ENCODE assay signal across 8 cellular contexts in the genomic region with DNA sequence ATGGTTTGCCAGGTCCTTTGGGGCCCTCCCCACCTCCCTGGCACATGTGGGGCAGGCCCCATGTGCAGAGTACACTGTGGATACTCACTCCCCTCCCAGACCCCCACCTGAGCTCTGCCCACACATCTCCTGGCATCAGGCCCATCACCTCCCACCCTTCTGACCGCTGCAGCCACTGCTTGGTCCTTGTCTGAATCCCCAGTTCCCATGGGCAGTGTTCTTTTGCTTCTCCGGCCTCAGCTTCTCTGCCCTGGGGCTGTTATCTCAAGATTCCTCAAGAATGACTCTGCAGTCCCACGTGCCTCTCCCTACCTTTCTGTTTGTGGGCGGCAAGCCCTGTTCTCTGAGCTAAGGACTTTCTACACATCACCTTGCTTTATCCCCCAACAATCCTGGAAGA.
DNase-seq lines count a peak whose midpoint lies in the region; ATAC-seq and TF ChIP-seq lines count a peak whose summit lies in the region.

No MANE protein-coding gene starts in this region.

- POLR2A ChIA-PET in Caco-2 (lab: Charles Lee), result interaction anchor here (1.1 kb wide), 1 partner anchor 10 kb away, joined by 3 read pairs; no protein-coding TSS in a partner anchor

- CTCF ChIA-PET in Caco-2 (lab: Charles Lee) (no interaction called here), mammary epithelial cell (lab: Charles Lee; ENCODE audit: low non-redundant PET) (no interaction called here)

- in situ Hi-C loops in mammary epithelial cell (cut with MboI; ENCODE audit: low sequenced_read_pairs in 2 of 2), result loop anchor here in 1 of 2 donors (25.0 kb wide), 1 partner anchor 115 kb away; no protein-coding TSS in a partner anchor

- H3K9ac ChIP-seq in OCI-LY3 (ENCODE audit: low read length) (peak overlapping the region; percentile 72), mammary epithelial cell (ENCODE audit: insufficient read depth, low read length) (peak overlapping the region; percentile 44)

- no peak overlapping the region for H3K4me3 ChIP-seq in Caco-2 (ENCODE audit: low read depth, low read length)
- H3K4me3 ChIP-seq in OCI-LY3 (ENCODE audit: low read length), result no peak overlapping the region
- H3K4me3 ChIP-seq in mammary epithelial cell (replicated peaks in 1 of 3; ENCODE audit: insufficient read depth in 1 of 3, low read depth in 2 of 3, low read length in 3 of 3), result no peak overlapping the region

- H3K4me2 ChIP-seq in OCI-LY3 (ENCODE audit: low read length), result peak overlapping the region; percentile 65; the same call in 1 of the 2 replicates
- peak overlapping the region; percentile 67 for H3K4me2 ChIP-seq in mammary epithelial cell (ENCODE audit: insufficient read depth, low read depth, low read length)

- H3K4me1 ChIP-seq in Caco-2 (peaks cover 11% of the 10 kb centered on the region), OCI-LY3 (ENCODE audit: low read length) (peaks cover 74% of the 10 kb centered on the region), mammary epithelial cell (ENCODE audit: insufficient read depth, low read length) (peaks cover 43% of the 10 kb centered on the region)

- TF ChIP-seq CTCF in Caco-2 (IDR thresholded peaks at IDR 0.05; ENCODE audit: insufficient read depth in 1 of 2, low read depth in 1 of 2, low read length in 1 of 2, severe bottlenecking in 1 of 2, unreplicated experiment in 1 of 2) (no peak), OCI-LY3 (IDR thresholded peaks at IDR 0.05; ENCODE audit: low read depth, low read length) (no peak), mammary epithelial cell (conservative IDR thresholded peaks at IDR 0.05 in 1 of 2, IDR thresholded peaks at IDR 0.05 in 1 of 2; ENCODE audit: extremely low read depth in 1 of 2, insufficient read depth in 1 of 2, low read depth in 1 of 2, low read length in 2 of 2) (no peak), natural killer cell (IDR thresholded peaks at IDR 0.05) (no peak)

- dilution Hi-C loops in mammary epithelial cell (cut with HindIII; ENCODE audit: low sequenced_read_pairs), result no loop called here

- H3K9me3 ChIP-seq in Caco-2 (no peaks in the 10 kb centered on the region), OCI-LY3 (ENCODE audit: insufficient read depth, low read length) (no peaks in the 10 kb centered on the region), mammary epithelial cell (replicated peaks; ENCODE audit: insufficient read depth, low read length) (no peaks in the 10 kb centered on the region)

- H4K20me1 ChIP-seq in OCI-LY3 (ENCODE audit: insufficient read depth, low read length) (no peaks in the 10 kb centered on the region), mammary epithelial cell (ENCODE audit: insufficient read depth, low read length) (no peaks in the 10 kb centered on the region)

- BruUV-seq in Caco-2 (replicated peaks; lab: Mats Ljungman, UMichigan), result no TSS peak
- BruUV-seq in mammary epithelial cell (replicated peaks; lab: Mats Ljungman, UMichigan), result no TSS peak

- no peak for ATAC-seq in natural killer cell

- intact Hi-C loops in Caco-2 (cut with micrococcal nuclease; ENCODE audit: unreplicated experiment), result no loop called here
- intact Hi-C loops in mammary epithelial cell (cut with micrococcal nuclease), result no loop called here
- intact Hi-C loops in natural killer cell (cut with micrococcal nuclease), result no loop called here

- H3K4me1 Mint-ChIP-seq in Caco-2 (ENCODE audit: low read depth, unreplicated experiment), result peaks cover 16% of the 10 kb centered on the region
- peaks cover 57 to 67% of the 10 kb centered on the region in 2 donors for H3K4me1 Mint-ChIP-seq in natural killer cell

- H3K27ac Mint-ChIP-seq in Caco-2 (ENCODE audit: unreplicated experiment) (peak overlapping the region; percentile 48), natural killer cell (peak overlapping the region; percentile 81 to 85)

- H3K36me3 ChIP-seq in Caco-2 (ENCODE audit: control insufficient read depth, insufficient read depth, low read length) (no peaks in the 10 kb centered on the region), OCI-LY3 (replicated peaks; ENCODE audit: low read depth, low read length) (no peaks in the 10 kb centered on the region), mammary epithelial cell (ENCODE audit: insufficient read depth, low read length) (no peaks in the 10 kb centered on the region)

- H3K27me3 Mint-ChIP-seq in Caco-2 (ENCODE audit: insufficient read depth, unreplicated experiment) (no peaks in the 10 kb centered on the region), natural killer cell (ENCODE audit: low read depth in 2 of 2) (no peaks in the 10 kb centered on the region)

- H3K27ac ChIP-seq in OCI-LY3 (ENCODE audit: low read length) (peak overlapping the region; percentile 87), mammary epithelial cell (ENCODE audit: insufficient read depth, low read depth, low read length) (peak overlapping the region; percentile 76)

- H3K4me3 Mint-ChIP-seq in Caco-2 (ENCODE audit: unreplicated experiment) (no peak overlapping the region), natural killer cell (peak overlapping the region; percentile 28)

- no peaks in the 10 kb centered on the region for H3K9me3 Mint-ChIP-seq in Caco-2 (ENCODE audit: unreplicated experiment)
- no peaks in the 10 kb centered on the region for H3K9me3 Mint-ChIP-seq in natural killer cell

- H2AFZ ChIP-seq in OCI-LY3 (ENCODE audit: low read depth, low read length) (0 out of 2 replicates have a peak overlapping the region, but pooled peaks have one; percentile 45), mammary epithelial cell (ENCODE audit: low read depth, low read length) (no peak overlapping the region)

- WGBS in mammary epithelial cell (ENCODE audit: low coverage, missing lambda C conversion rate), result 0% methylated on average over 4 of the region's 4 CpGs

- DNase-seq in Caco-2, result peak; percentile 50 to 65
- DNase-seq in mammary epithelial cell, result peak; percentile 91
- no peak for DNase-seq in natural killer cell
- no peak for DNase-seq in cerebellum (ENCODE audit: low spot score)
- DNase-seq in Ammon's horn (ENCODE audit: low spot score), result no peak
- DNase-seq in NCI-H748 (lab: John Stamatoyannopoulos, UW; ENCODE audit: unreplicated experiment), result no peak
- DNase-seq in NCI-H345 treated with DMSO at 0.1 percent for 48 hours (lab: John Stamatoyannopoulos, UW; ENCODE audit: unreplicated experiment), result no peak

- H3K27me3 ChIP-seq in Caco-2 (replicated peaks; ENCODE audit: control insufficient read depth, insufficient read depth, low read length) (no peaks in the 10 kb centered on the region), OCI-LY3 (ENCODE audit: low read depth, low read length) (no peaks in the 10 kb centered on the region), mammary epithelial cell (ENCODE audit: insufficient read depth, low read length) (no peaks in the 10 kb centered on the region)

- no peaks in the 10 kb centered on the region for H3K36me3 Mint-ChIP-seq in Caco-2 (ENCODE audit: insufficient read depth, unreplicated experiment)
- no peaks in the 10 kb centered on the region for H3K36me3 Mint-ChIP-seq in natural killer cell

- H3K79me2 ChIP-seq in OCI-LY3 (ENCODE audit: low read length) (0 out of 2 replicates have a peak, but pooled peaks cover 3% of the 10 kb centered on the region), mammary epithelial cell (ENCODE audit: insufficient read depth, low read length) (no peaks in the 10 kb centered on the region)

Comparison
In these comparisons a context has a peak if more than half of its experiments do, and no peak if none do; other contexts are left out.
1. DNase-seq: peak in Caco-2 (2 of 2) and mammary epithelial cell (single experiment); none in natural killer cell (single experiment), cerebellum (single experiment), Ammon's horn (single experiment), NCI-H748 (single experiment) and NCI-H345 treated with DMSO at 0.1 percent for 48 hours (single experiment).